In genomic region chr17:68662037-68662432, GRCh38 we compare ENCODE assay signal across 1 cellular context.
TF ChIP-seq lines count a peak whose summit lies in the region.

No MANE protein-coding gene starts in this region.

TF ChIP-seq in H1, 55 proteins besides CTCF, POLR2A, EP300 and RAD21:
- TF ChIP-seq EGR1 (IDR thresholded peaks at IDR 0.05; ENCODE audit: borderline replicate concordance, low read depth, low read length) (peak; percentile 14; the same call in 1 of the 2 replicates), PHF8 (conservative IDR thresholded peaks at IDR 0.05; ENCODE audit: low read depth, low read length) (no peak)
